In the genomic region with DNA sequence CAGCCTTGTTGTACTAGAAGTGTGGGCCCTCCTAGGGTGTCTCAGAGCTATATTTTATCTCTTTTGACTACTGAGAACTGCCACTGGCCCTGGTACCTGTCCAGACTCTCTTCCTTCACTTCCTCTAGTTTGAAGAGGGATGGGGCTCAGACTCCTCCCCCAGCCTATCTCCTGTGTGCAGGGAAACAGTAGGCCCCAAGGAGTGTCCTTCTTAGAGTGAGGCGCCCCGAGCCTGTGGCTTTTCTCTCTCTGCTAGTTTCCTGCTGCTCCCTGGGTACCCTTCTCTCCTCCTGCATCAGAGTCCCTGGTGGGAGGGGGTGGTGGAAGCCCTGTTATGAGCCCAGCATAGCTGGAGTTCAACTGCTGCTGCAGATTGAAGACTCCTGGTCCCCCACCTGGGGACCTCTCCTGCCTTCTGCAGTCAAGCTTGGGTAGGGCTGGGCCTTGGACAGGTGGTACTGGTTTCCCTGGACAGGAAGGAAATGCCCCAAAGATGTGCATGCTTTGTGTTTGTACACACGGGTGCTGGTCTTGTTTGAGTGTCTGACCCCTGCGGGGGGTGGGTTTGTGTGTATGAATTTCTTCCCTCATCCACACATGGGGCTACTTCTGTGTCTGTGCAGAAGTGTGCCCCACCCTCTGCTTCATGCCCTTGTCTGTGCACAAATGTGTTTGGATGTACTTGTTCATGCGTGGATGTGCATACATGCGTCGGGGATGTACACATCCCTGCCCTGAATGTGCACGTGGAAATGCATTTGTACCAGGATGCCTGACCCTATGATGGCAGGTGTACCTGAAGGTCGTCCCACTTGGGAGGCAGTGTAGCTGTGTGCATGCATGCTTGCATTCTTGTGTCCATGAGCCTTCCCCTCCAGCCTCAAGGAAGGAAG, we compare ENCODE assay signal across 1 cellular context.
TF ChIP-seq lines count a peak whose summit lies in the region.

No MANE protein-coding gene starts in this region.

TF ChIP-seq in SK-N-SH treated with all-trans-retinoic acid at 6 μM for 48 hours, 23 proteins besides CTCF, POLR2A, EP300 and RAD21 (continued from another document):
- TF ChIP-seq, protein P1, sequence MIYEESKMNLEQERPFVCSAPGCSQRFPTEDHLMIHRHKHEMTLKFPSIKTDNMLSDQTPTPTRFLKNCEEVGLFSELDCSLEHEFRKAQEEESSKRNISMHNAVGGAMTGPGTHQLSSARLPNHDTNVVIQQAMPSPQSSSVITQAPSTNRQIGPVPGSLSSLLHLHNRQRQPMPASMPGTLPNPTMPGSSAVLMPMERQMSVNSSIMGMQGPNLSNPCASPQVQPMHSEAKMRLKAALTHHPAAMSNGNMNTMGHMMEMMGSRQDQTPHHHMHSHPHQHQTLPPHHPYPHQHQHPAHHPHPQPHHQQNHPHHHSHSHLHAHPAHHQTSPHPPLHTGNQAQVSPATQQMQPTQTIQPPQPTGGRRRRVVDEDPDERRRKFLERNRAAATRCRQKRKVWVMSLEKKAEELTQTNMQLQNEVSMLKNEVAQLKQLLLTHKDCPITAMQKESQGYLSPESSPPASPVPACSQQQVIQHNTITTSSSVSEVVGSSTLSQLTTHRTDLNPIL (CRISPR knock-in tag; IDR thresholded peaks at IDR 0.05; ENCODE audit: low read depth) = no peak
- TF ChIP-seq SNAI2 (CRISPR knock-in tag; IDR thresholded peaks at IDR 0.05) = no peak
- no peak for TF ChIP-seq ESRRG (CRISPR knock-in tag; IDR thresholded peaks at IDR 0.05)
- TF ChIP-seq, protein P2, sequence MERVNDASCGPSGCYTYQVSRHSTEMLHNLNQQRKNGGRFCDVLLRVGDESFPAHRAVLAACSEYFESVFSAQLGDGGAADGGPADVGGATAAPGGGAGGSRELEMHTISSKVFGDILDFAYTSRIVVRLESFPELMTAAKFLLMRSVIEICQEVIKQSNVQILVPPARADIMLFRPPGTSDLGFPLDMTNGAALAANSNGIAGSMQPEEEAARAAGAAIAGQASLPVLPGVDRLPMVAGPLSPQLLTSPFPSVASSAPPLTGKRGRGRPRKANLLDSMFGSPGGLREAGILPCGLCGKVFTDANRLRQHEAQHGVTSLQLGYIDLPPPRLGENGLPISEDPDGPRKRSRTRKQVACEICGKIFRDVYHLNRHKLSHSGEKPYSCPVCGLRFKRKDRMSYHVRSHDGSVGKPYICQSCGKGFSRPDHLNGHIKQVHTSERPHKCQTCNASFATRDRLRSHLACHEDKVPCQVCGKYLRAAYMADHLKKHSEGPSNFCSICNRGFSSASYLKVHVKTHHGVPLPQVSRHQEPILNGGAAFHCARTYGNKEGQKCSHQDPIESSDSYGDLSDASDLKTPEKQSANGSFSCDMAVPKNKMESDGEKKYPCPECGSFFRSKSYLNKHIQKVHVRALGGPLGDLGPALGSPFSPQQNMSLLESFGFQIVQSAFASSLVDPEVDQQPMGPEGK (CRISPR knock-in tag; IDR thresholded peaks at IDR 0.05; ENCODE audit: borderline replicate concordance) = no peak
- no peak for TF ChIP-seq CSDC2 (CRISPR knock-in tag; IDR thresholded peaks at IDR 0.05)
- TF ChIP-seq OSR1 (CRISPR knock-in tag; IDR thresholded peaks at IDR 0.05) = no peak
- TF ChIP-seq ZFP30 (CRISPR knock-in tag; IDR thresholded peaks at IDR 0.05) = no peak
- no peak for TF ChIP-seq GLIS3 (CRISPR knock-in tag; IDR thresholded peaks at IDR 0.05)
